8 cellular contexts compared by ENCODE assay signal in genomic region chr16:67191410-67191994, GRCh38. TPM values are rescaled to one million over a fixed set of nuclear protein-coding genes. Genes with fewer than 3 reads are reported as not detected.
A peak's percentile ranks its signal among the peaks of the same experiment; 100 is the strongest.
DNase-seq lines count a peak whose midpoint lies in the region; ATAC-seq, FAIRE-seq and TF ChIP-seq lines count a peak whose summit lies in the region.

No MANE protein-coding gene starts in this region.

- peaks cover 1% of the 10 kb centered on the region for H3K27me3 Mint-ChIP-seq in activated CD8-positive, alpha-beta memory T cell treated with anti-CD3 and anti-CD28 coated beads, Interleukin-2, amount 10 ng/mL, durations not matched to agents 7 days and 5 days
- no peaks in the 10 kb centered on the region for H3K27me3 Mint-ChIP-seq in activated CD8-positive, alpha-beta T cell treated with anti-CD3 and anti-CD28 coated beads for 36 hours

- no peak overlapping the region for H3K9ac ChIP-seq in kidney (ENCODE audit: low read length in 2 of 2)

- peak overlapping the region; percentile 23 to 99 for H3K4me3 ChIP-seq in kidney (ENCODE audit: low read length in 2 of 2)
- peak overlapping the region; percentile 89 for H3K4me3 ChIP-seq in thymus (ENCODE audit: low read length)

- peak; percentile 4 for ATAC-seq in activated CD8-positive, alpha-beta memory T cell treated with anti-CD3 and anti-CD28 coated beads, Interleukin-2, amount 10 ng/mL, durations not matched to agents 7 days and 5 days
- ATAC-seq in activated CD8-positive, alpha-beta T cell treated with anti-CD3 and anti-CD28 coated beads for 36 hours, result peak; percentile 34
- no peak for ATAC-seq in GM21786 (IDR thresholded peaks at IDR 0.05; ENCODE audit: unreplicated experiment)

- POLR2A ChIA-PET in activated CD8-positive, alpha-beta T cell treated with anti-CD3 and anti-CD28 coated beads for 36 hours (lab: Charles Lee), result no interaction called here

- WGBS in thymus, result 40% methylated on average over 9 of the region's 9 CpGs

- no peak for DNase-seq in activated CD8-positive, alpha-beta memory T cell treated with anti-CD3 and anti-CD28 coated beads, Interleukin-2, amount 10 ng/mL, durations not matched to agents 7 days and 5 days
- no peak for DNase-seq in activated CD8-positive, alpha-beta memory T cell treated with anti-CD3 and anti-CD28 coated beads, Interleukin-2, amount 50 U/mL, for 4 hours
- no peak for DNase-seq in activated CD8-positive, alpha-beta T cell treated with anti-CD3 and anti-CD28 coated beads for 36 hours
- no peak for DNase-seq in kidney
- DNase-seq in KBM-7, result no peak
- DNase-seq in activated gamma-delta T cell treated with Interleukin-2 at 50 U/mL for 16 hours, result no peak

- TF ChIP-seq CTCF in activated CD8-positive, alpha-beta T cell treated with anti-CD3 and anti-CD28 coated beads for 36 hours (IDR thresholded peaks at IDR 0.05), result no peak
- no peak for TF ChIP-seq CTCF in kidney (IDR thresholded peaks at IDR 0.05; ENCODE audit: borderline replicate concordance, extremely low read depth, insufficient read depth)

- H3K9me3 ChIP-seq in kidney (ENCODE audit: control insufficient read depth in 1 of 2, low read length in 2 of 2) (no peaks in the 10 kb centered on the region), thymus (ENCODE audit: control insufficient read depth) (no peaks in the 10 kb centered on the region)

- no peaks in the 10 kb centered on the region for H3K27me3 ChIP-seq in thymus (ENCODE audit: control insufficient read depth, insufficient read depth)

- intact Hi-C loops in activated CD8-positive, alpha-beta T cell treated with anti-CD3 and anti-CD28 coated beads for 36 hours (cut with micrococcal nuclease), result no loop called here
- intact Hi-C loops in kidney (cut with DNase I), result no loop called here

- CTCF ChIA-PET in activated CD8-positive, alpha-beta memory T cell treated with anti-CD3 and anti-CD28 coated beads, Interleukin-2, amount 10 ng/mL, durations not matched to agents 7 days and 5 days (lab: Charles Lee), result interaction anchor here (1.0 to 4.0 kb wide), 3 partner anchors 35 to 87 kb away, joined by 3 to 25 read pairs (median 9); partner anchors contain the start of genes FHOD1 and TMEM208
- CTCF ChIA-PET in activated CD8-positive, alpha-beta T cell treated with anti-CD3 and anti-CD28 coated beads for 36 hours (lab: Charles Lee), result interaction anchor here (1.7 kb wide), 1 partner anchor 55 kb away, joined by 6 read pairs; the partner anchor contains the start of gene FHOD1

- H3K36me3 ChIP-seq in kidney (ENCODE audit: control insufficient read depth in 1 of 2, insufficient read depth in 2 of 2, low read length in 2 of 2) (peaks cover 20 to 32% of the 10 kb centered on the region in 2 donors), thymus (ENCODE audit: control insufficient read depth, insufficient read depth) (peaks cover 23% of the 10 kb centered on the region)

- peak overlapping the region; percentile 98 for H3K4me3 Mint-ChIP-seq in activated CD8-positive, alpha-beta memory T cell treated with anti-CD3 and anti-CD28 coated beads, Interleukin-2, amount 10 ng/mL, durations not matched to agents 7 days and 5 days
- H3K4me3 Mint-ChIP-seq in activated CD8-positive, alpha-beta T cell treated with anti-CD3 and anti-CD28 coated beads for 36 hours, result peak overlapping the region; percentile 93

- H3K4me1 Mint-ChIP-seq in activated CD8-positive, alpha-beta memory T cell treated with anti-CD3 and anti-CD28 coated beads, Interleukin-2, amount 10 ng/mL, durations not matched to agents 7 days and 5 days, result peaks cover 46% of the 10 kb centered on the region
- H3K4me1 Mint-ChIP-seq in activated CD8-positive, alpha-beta T cell treated with anti-CD3 and anti-CD28 coated beads for 36 hours (ENCODE audit: low read depth), result peaks cover 40% of the 10 kb centered on the region

- in situ Hi-C loops in KBM-7 (cut with MboI; ENCODE audit: low pct_unique_long_range_greater_than_20kb, low sequenced_read_pairs), result no loop called here

- FAIRE-seq in kidney (lab: Jason Lieb, UNC), result no peak

- H3K27ac Mint-ChIP-seq in activated CD8-positive, alpha-beta memory T cell treated with anti-CD3 and anti-CD28 coated beads, Interleukin-2, amount 10 ng/mL, durations not matched to agents 7 days and 5 days, result peak overlapping the region; percentile 89
- H3K27ac Mint-ChIP-seq in activated CD8-positive, alpha-beta T cell treated with anti-CD3 and anti-CD28 coated beads for 36 hours, result peak overlapping the region; percentile 88

- H3K9me3 Mint-ChIP-seq in activated CD8-positive, alpha-beta memory T cell treated with anti-CD3 and anti-CD28 coated beads, Interleukin-2, amount 10 ng/mL, durations not matched to agents 7 days and 5 days (ENCODE audit: low read depth), result no peaks in the 10 kb centered on the region
- H3K9me3 Mint-ChIP-seq in activated CD8-positive, alpha-beta T cell treated with anti-CD3 and anti-CD28 coated beads for 36 hours, result no peaks in the 10 kb centered on the region

- H3K27ac ChIP-seq in kidney (ENCODE audit: low read depth in 2 of 2, low read length in 2 of 2) (no peak overlapping the region), thymus (ENCODE audit: low read depth) (no peak overlapping the region)

- H3K4me1 ChIP-seq in kidney (ENCODE audit: control insufficient read depth in 1 of 2, insufficient read depth in 1 of 2, low read depth in 1 of 2, low read length in 2 of 2), result peaks cover 15 to 28% of the 10 kb centered on the region in 2 donors
- H3K4me1 ChIP-seq in thymus (ENCODE audit: control insufficient read depth, insufficient read depth, low read length), result peaks cover 19% of the 10 kb centered on the region

- peaks cover 28% of the 10 kb centered on the region for H3K36me3 Mint-ChIP-seq in activated CD8-positive, alpha-beta memory T cell treated with anti-CD3 and anti-CD28 coated beads, Interleukin-2, amount 10 ng/mL, durations not matched to agents 7 days and 5 days
- peaks cover 36% of the 10 kb centered on the region for H3K36me3 Mint-ChIP-seq in activated CD8-positive, alpha-beta T cell treated with anti-CD3 and anti-CD28 coated beads for 36 hours (ENCODE audit: low read depth)

RNA-seq across cellular contexts. Expression of gene E2F4, which starts 0.5 kb away (rescaled TPM):
- 100 to 1,000 TPM; 147 to 148 TPM for total RNA-seq in activated CD8-positive, alpha-beta memory T cell treated with anti-CD3 and anti-CD28 coated beads, Interleukin-2, amount 10 ng/mL, durations not matched to agents 7 days and 5 days
- total RNA-seq in activated CD8-positive, alpha-beta T cell treated with anti-CD3 and anti-CD28 coated beads for 36 hours, result 100 to 1,000 TPM; 104 to 105 TPM
- 54.4 TPM for total RNA-seq in kidney
- polyA plus RNA-seq in kidney (ENCODE audit: insufficient read depth, low read depth, low replicate concordance) (39.1 TPM), thymus (46.9 TPM)

RNA-seq across cellular contexts. Expression of gene EXOC3L1, which starts 1.6 kb away (rescaled TPM):
- total RNA-seq in activated CD8-positive, alpha-beta memory T cell treated with anti-CD3 and anti-CD28 coated beads, Interleukin-2, amount 10 ng/mL, durations not matched to agents 7 days and 5 days, result not detected
- total RNA-seq in activated CD8-positive, alpha-beta T cell treated with anti-CD3 and anti-CD28 coated beads for 36 hours, result under 1 TPM in 1 of 2 experiments, not detected in 1; 0.23 TPM
- 7.2 TPM for total RNA-seq in kidney
- 9.9 TPM for polyA plus RNA-seq in kidney (ENCODE audit: insufficient read depth, low read depth, low replicate concordance)
- polyA plus RNA-seq in thymus, result 2.2 TPM

RNA-seq across cellular contexts. Expression of gene ELMO3, which starts 7.4 kb away (rescaled TPM):
- 1 to 10 TPM; 6.2 to 9.8 TPM for total RNA-seq in activated CD8-positive, alpha-beta memory T cell treated with anti-CD3 and anti-CD28 coated beads, Interleukin-2, amount 10 ng/mL, durations not matched to agents 7 days and 5 days
- total RNA-seq in activated CD8-positive, alpha-beta T cell treated with anti-CD3 and anti-CD28 coated beads for 36 hours, result 1 to 10 TPM; 5.0 to 5.6 TPM
- 24.2 TPM for total RNA-seq in kidney
- polyA plus RNA-seq in kidney (ENCODE audit: insufficient read depth, low read depth, low replicate concordance), result 33.1 TPM
- polyA plus RNA-seq in thymus, result 15.3 TPM

RNA-seq across cellular contexts. Expression of gene MATCAP1, which starts 7.7 kb away (rescaled TPM):
- total RNA-seq in activated CD8-positive, alpha-beta memory T cell treated with anti-CD3 and anti-CD28 coated beads, Interleukin-2, amount 10 ng/mL, durations not matched to agents 7 days and 5 days, result 10 to 100 TPM; 38.6 to 56.0 TPM
- 10 to 100 TPM; 49.5 to 49.9 TPM for total RNA-seq in activated CD8-positive, alpha-beta T cell treated with anti-CD3 and anti-CD28 coated beads for 36 hours
- total RNA-seq in kidney, result 38.8 TPM
- polyA plus RNA-seq in kidney (ENCODE audit: insufficient read depth, low read depth, low replicate concordance) (15.5 TPM), thymus (24.6 TPM)

RNA-seq across cellular contexts. Expression of gene NOL3, which starts 21.2 kb away (rescaled TPM):
- total RNA-seq in activated CD8-positive, alpha-beta memory T cell treated with anti-CD3 and anti-CD28 coated beads, Interleukin-2, amount 10 ng/mL, durations not matched to agents 7 days and 5 days, result 10 to 100 TPM in 1 of 2 experiments, 1 to 10 TPM in 1; 3.3 to 10.3 TPM
- total RNA-seq in activated CD8-positive, alpha-beta T cell treated with anti-CD3 and anti-CD28 coated beads for 36 hours, result 10 to 100 TPM; 24.5 to 25.3 TPM
- 36.4 TPM for total RNA-seq in kidney
- polyA plus RNA-seq in kidney (ENCODE audit: insufficient read depth, low read depth, low replicate concordance), result 35.3 TPM
- 28.2 TPM for polyA plus RNA-seq in thymus
